Comparison of ENCODE assay signal across 30 cellular contexts in genomic region chr14:67472726-67473125, GRCh38.
"Had no signal": no experiment of that assay in that cellular context is flagged by ENCODE, and none has a peak within 500 bp of the region (broad histone marks: within the 10 kb centered on the region; RNA-seq: fewer than 3 reads in every experiment).

No MANE protein-coding gene starts in this region.

- H3K4me3 Mint-ChIP-seq: effector memory CD8-positive, alpha-beta T cell; endodermal cell; immature natural killer cell; mesothelial cell of epicardium had no signal

- H3K27me3 ChIP-seq: dorsolateral prefrontal cortex, esophagus squamous epithelium, gastrocnemius medialis, heart left ventricle, hepatocyte, left lung had no signal

- H3K27ac Mint-ChIP-seq: endodermal cell, mesothelial cell of epicardium, naive B cell had no signal

- H3K27me3 Mint-ChIP-seq: effector memory CD8-positive, alpha-beta T cell; naive B cell had no signal

- FAIRE-seq: colon, endometrium, kidney had no signal

- ATAC-seq: effector memory CD8-positive, alpha-beta T cell; esophagus mucosa; gastrocnemius medialis; left colon; left lung; left ventricle myocardium superior; mucosa of descending colon had no signal

- H3K27ac ChIP-seq: coronary artery, dorsolateral prefrontal cortex, epithelial cell of prostate, esophagus squamous epithelium, gastrocnemius medialis, heart left ventricle, hepatocyte, left lung, lower lobe of right lung had no signal

- H3K36me3 ChIP-seq: esophagus squamous epithelium, gastrocnemius medialis, left lung, lower lobe of right lung had no signal

- H3K9me3 Mint-ChIP-seq: effector memory CD8-positive, alpha-beta T cell; endodermal cell; immature natural killer cell; mesothelial cell of epicardium; naive B cell had no signal

- H3K9me3 ChIP-seq: esophagus squamous epithelium, gastrocnemius medialis, heart left ventricle, left lung, lower lobe of right lung, mucosa of descending colon had no signal

- DNase-seq: dermis blood vessel endothelial cell; dorsolateral prefrontal cortex; effector CD8-positive, alpha-beta T cell; effector memory CD8-positive, alpha-beta T cell; endodermal cell; erythroblast; esophagus squamous epithelium; foreskin fibroblast; foreskin melanocyte; gastrocnemius medialis; heart left ventricle; hypothalamus; immature natural killer cell; islet precursor cell; kidney glomerular epithelial cell; left colon; left lung; left ventricle myocardium superior; lower lobe of right lung; mesenchymal stem cell; mucosa of descending colon; naive B cell had no signal

- H3K4me1 ChIP-seq: esophagus squamous epithelium, heart left ventricle, left lung, lower lobe of right lung had no signal

- H3K4me3 ChIP-seq: coronary artery, dorsolateral prefrontal cortex, esophagus squamous epithelium, gastrocnemius medialis, heart left ventricle, hepatocyte, left lung, lower lobe of right lung, mucosa of descending colon had no signal

- H3K36me3 Mint-ChIP-seq: mesothelial cell of epicardium had no signal
